Comparison of ENCODE assay signal across 16 cellular contexts in genomic region chr14:54444701-54445100, GRCh38. TPM values are rescaled to one million over a fixed set of nuclear protein-coding genes. Genes with fewer than 3 reads are reported as not detected.
A peak's percentile ranks its signal among the peaks of the same experiment; 100 is the strongest.
DNase-seq lines count a peak whose midpoint lies in the region; ATAC-seq, FAIRE-seq and TF ChIP-seq lines count a peak whose summit lies in the region.
"Had no signal": no experiment of that assay in that cellular context is flagged by ENCODE, and none has a peak within 500 bp of the region (broad histone marks: within the 10 kb centered on the region; RNA-seq: fewer than 3 reads in every experiment).

No MANE protein-coding gene starts in this region.

- no peaks in the 10 kb centered on the region for H3K27me3 Mint-ChIP-seq in CD4-positive, alpha-beta T cell

- H3K36me3 ChIP-seq in adipocyte (ENCODE audit: control insufficient read depth, insufficient read depth, low read length, severe bottlenecking) (no peaks in the 10 kb centered on the region), uterus (no peaks in the 10 kb centered on the region)

- no peak for TF ChIP-seq POLR2A in uterus (IDR thresholded peaks at IDR 0.05)

- peak overlapping the region; percentile 2 for H3K4me3 Mint-ChIP-seq in CD4-positive, alpha-beta T cell

- peaks cover 8% of the 10 kb centered on the region for H3K36me3 Mint-ChIP-seq in CD4-positive, alpha-beta T cell (ENCODE audit: low read depth)

- H3K27ac ChIP-seq in CD4-positive, alpha-beta T cell (ENCODE audit: low read depth, low read length) = no peak overlapping the region
- peak overlapping the region; percentile 71 to 72 for H3K27ac ChIP-seq in uterus
- H3K27ac ChIP-seq: C4-2B had no signal

- no peak for ATAC-seq in CD4-positive, alpha-beta T cell (ENCODE audit: poor library complexity)
- ATAC-seq in HG02938 (IDR thresholded peaks at IDR 0.05; ENCODE audit: unreplicated experiment) = no peak
- ATAC-seq in Right ventricle myocardium inferior = no peak

- H3K27me3 ChIP-seq in CD4-positive, alpha-beta T cell (ENCODE audit: control insufficient read depth, insufficient read depth, low read length) = peaks cover 3% of the 10 kb centered on the region
- H3K27me3 ChIP-seq in adipocyte (replicated peaks; ENCODE audit: control insufficient read depth, insufficient read depth, low read length) (no peaks in the 10 kb centered on the region), uterus (no peaks in the 10 kb centered on the region)

- H3K27ac Mint-ChIP-seq in CD4-positive, alpha-beta T cell = no peak overlapping the region

- intact Hi-C loops in CD4-positive, alpha-beta T cell (cut with DNase I, micrococcal nuclease) = loop anchor here (5.0 kb wide), 2 partner anchors 43 to 1292 kb away; partner anchors contain the start of genes DDHD1 (in 1 of the 2) and GMFB (in 1 of the 2)
- intact Hi-C loops in uterus (cut with DNase I; ENCODE audit: low total_unique reads) = no loop called here
- intact Hi-C loops in Right ventricle myocardium inferior (cut with DNase I) = no loop called here

- no peak overlapping the region for H3K9ac ChIP-seq in adipocyte (ENCODE audit: low read length)

- CTCF ChIA-PET in CD4-positive, alpha-beta T cell (lab: Charles Lee) = interaction anchor here (1.4 kb wide), 1 partner anchor 10 kb away, joined by 5 read pairs; no protein-coding TSS in a partner anchor

- H3K9me3 ChIP-seq in CD4-positive, alpha-beta T cell (ENCODE audit: control insufficient read depth, low read length) = no peaks in the 10 kb centered on the region
- H3K9me3 ChIP-seq in adipocyte (ENCODE audit: control insufficient read depth, low read length) (no peaks in the 10 kb centered on the region), uterus (no peaks in the 10 kb centered on the region)
- H3K9me3 ChIP-seq: Caco-2 had no signal

- DNase-seq in CD4-positive, alpha-beta T cell = no peak
- DNase-seq in adipocyte (ENCODE audit: low read depth) (peak; percentile 88), foreskin fibroblast (peak; percentile 74 to 91), uterus (no peak), Right ventricle myocardium inferior (ENCODE audit: missing footprints) (no peak), HTR-8/SVneo (ENCODE audit: insufficient read length, low spot score) (no peak)
- DNase-seq: Caco-2, MM.1S, NCI-H1105, NCI-H187, NCI-H446 treated with DMSO at 0.1 percent for 48 hours, NCI-H748 treated with DMSO at 0.1 percent for 48 hours, Right ventricle myocardium superior had no signal

- H3K4me1 ChIP-seq in adipocyte (ENCODE audit: control insufficient read depth, insufficient read depth, low read length) = peaks cover 36% of the 10 kb centered on the region
- peaks cover 0 to 7% of the 10 kb centered on the region in 2 donors for H3K4me1 ChIP-seq in uterus

- TF ChIP-seq CTCF in CD4-positive, alpha-beta T cell (IDR thresholded peaks at IDR 0.05) = no peak
- TF ChIP-seq CTCF in foreskin fibroblast (IDR thresholded peaks at IDR 0.05; ENCODE audit: low read depth, low read length) = no peak
- TF ChIP-seq CTCF in uterus (IDR thresholded peaks at IDR 0.05) = no peak

- no peak for FAIRE-seq in HTR-8/SVneo (lab: Jason Lieb, UNC)
- FAIRE-seq: GM12891 had no signal

- POLR2A ChIA-PET in CD4-positive, alpha-beta T cell (lab: Charles Lee) = no interaction called here

- H3K4me1 Mint-ChIP-seq in CD4-positive, alpha-beta T cell (ENCODE audit: low read depth) = peaks cover 20% of the 10 kb centered on the region

- H3K4me3 ChIP-seq in adipocyte (ENCODE audit: low read length) = peak overlapping the region; percentile 13
- peak overlapping the region in 1 of 2 donors; percentile 39 for H3K4me3 ChIP-seq in foreskin fibroblast (ENCODE audit: low read depth in 1 of 2, low read length in 2 of 2)
- H3K4me3 ChIP-seq in uterus = no peak overlapping the region

- H3K9me3 Mint-ChIP-seq in CD4-positive, alpha-beta T cell = no peaks in the 10 kb centered on the region

RNA-seq across cellular contexts. Expression of gene CNIH1, which starts 3.5 kb away (rescaled TPM):
- total RNA-seq in CD4-positive, alpha-beta T cell = 10 to 100 TPM; 55.9 TPM
- total RNA-seq in uterus = 100 to 1,000 TPM in 3 of 4 donors, 10 to 100 TPM in 1; 18.7 to 177 (median 142) TPM
- total RNA-seq in Right ventricle myocardium inferior = 86.8 TPM

RNA-seq across cellular contexts. Expression of gene GMFB, which starts 44.1 kb away (rescaled TPM):
- 10 to 100 TPM; 39.5 to 43.5 TPM for total RNA-seq in CD4-positive, alpha-beta T cell
- total RNA-seq in uterus (100 to 1,000 TPM in 1 of 4 donors, 10 to 100 TPM in 3; 39.5 to 169 (median 45.7) TPM), Right ventricle myocardium inferior (24.9 TPM)

RNA-seq across cellular contexts. Expression of gene CDKN3, which starts 47.9 kb away (rescaled TPM):
- 1 to 10 TPM in 1 of 2 experiments, under 1 TPM in 1; 0.61 to 1.4 TPM for total RNA-seq in CD4-positive, alpha-beta T cell
- total RNA-seq in uterus (10 to 100 TPM in 1 of 4 donors, 1 to 10 TPM in 2, not detected in 1; 1.3 to 24.3 (median 4.4) TPM), Right ventricle myocardium inferior (4.7 TPM)

Comparison
In these comparisons a context has a peak if more than half of its experiments do, and no peak if none do; other contexts are left out.
1. DNase-seq: peak in adipocyte (single experiment) and foreskin fibroblast (2 of 2); none in CD4-positive, alpha-beta T cell (0 of 10), uterus (0 of 2), Right ventricle myocardium inferior (single experiment) and HTR-8/SVneo (single experiment).
2. intact Hi-C loops: an anchor here in CD4-positive, alpha-beta T cell (5.0 kb wide); none called in uterus and Right ventricle myocardium inferior.